Comparison of ENCODE assay signal across 11 cellular contexts in genomic region chr16:35188288-35189155, GRCh38.
DNase-seq lines count a peak whose midpoint lies in the region; ATAC-seq, FAIRE-seq and TF ChIP-seq lines count a peak whose summit lies in the region.
"Had no signal": no experiment of that assay in that cellular context is flagged by ENCODE, and none has a peak within 500 bp of the region (broad histone marks: within the 10 kb centered on the region; RNA-seq: fewer than 3 reads in every experiment).

No MANE protein-coding gene starts in this region.

- intact Hi-C loops in activated CD4-positive, alpha-beta T cell treated with anti-CD3 and anti-CD28 coated beads, Interleukin-2, amount 10 ng/mL, durations not matched to agents 24 days and 14 days (cut with micrococcal nuclease): no loop called here
- intact Hi-C loops in sciatic nerve (cut with DNase I): no loop called here

- no peaks in the 10 kb centered on the region for H3K27me3 ChIP-seq in bronchial epithelial cell (ENCODE audit: control insufficient read depth, insufficient read depth, low read length)

- peaks cover 15% of the 10 kb centered on the region for H3K9me3 Mint-ChIP-seq in activated CD4-positive, alpha-beta T cell treated with anti-CD3 and anti-CD28 coated beads, Interleukin-2, amount 10 ng/mL, durations not matched to agents 24 days and 14 days
- H3K9me3 Mint-ChIP-seq in mesothelial cell of epicardium: peaks cover 29% of the 10 kb centered on the region

- no peaks in the 10 kb centered on the region for H3K27me3 Mint-ChIP-seq in activated CD4-positive, alpha-beta T cell treated with anti-CD3 and anti-CD28 coated beads, Interleukin-2, amount 10 ng/mL, durations not matched to agents 24 days and 14 days
- H3K27me3 Mint-ChIP-seq in mesothelial cell of epicardium (ENCODE audit: low read depth): no peaks in the 10 kb centered on the region
- H3K27me3 Mint-ChIP-seq: activated naive CD8-positive, alpha-beta T cell treated with anti-CD3 and anti-CD28 coated beads, Interleukin-2, amount 10 ng/mL, durations not matched to agents 7 days and 5 days had no signal

- no peak for FAIRE-seq in bronchial epithelial cell (lab: Jason Lieb, UNC)

- H3K36me3 ChIP-seq in bronchial epithelial cell (ENCODE audit: control insufficient read depth, insufficient read depth, low read length): no peaks in the 10 kb centered on the region

- TF ChIP-seq CTCF in bronchial epithelial cell (IDR thresholded peaks at IDR 0.05; ENCODE audit: insufficient read depth, low read length, severe bottlenecking) (no peak), mesothelial cell of epicardium (IDR thresholded peaks at IDR 0.05; ENCODE audit: unreplicated experiment) (no peak)

- H3K4me3 Mint-ChIP-seq in activated CD4-positive, alpha-beta T cell treated with anti-CD3 and anti-CD28 coated beads, Interleukin-2, amount 10 ng/mL, durations not matched to agents 24 days and 14 days: no peak overlapping the region
- H3K4me3 Mint-ChIP-seq in mesothelial cell of epicardium: no peak overlapping the region
- H3K4me3 Mint-ChIP-seq: activated naive CD8-positive, alpha-beta T cell treated with anti-CD3 and anti-CD28 coated beads, Interleukin-2, amount 10 ng/mL, durations not matched to agents 7 days and 5 days had no signal

- ATAC-seq in sciatic nerve (peak; percentile 36), HG03108 (IDR thresholded peaks at IDR 0.05; ENCODE audit: unreplicated experiment) (no peak)

- H3K36me3 Mint-ChIP-seq in activated CD4-positive, alpha-beta T cell treated with anti-CD3 and anti-CD28 coated beads, Interleukin-2, amount 10 ng/mL, durations not matched to agents 24 days and 14 days (ENCODE audit: low read depth): no peaks in the 10 kb centered on the region
- peaks cover 3% of the 10 kb centered on the region for H3K36me3 Mint-ChIP-seq in mesothelial cell of epicardium
- H3K36me3 Mint-ChIP-seq: activated naive CD8-positive, alpha-beta T cell treated with anti-CD3 and anti-CD28 coated beads, Interleukin-2, amount 10 ng/mL, durations not matched to agents 7 days and 5 days had no signal

- peak; percentile 23 for DNase-seq in activated CD4-positive, alpha-beta T cell treated with anti-CD3 and anti-CD28 coated beads, Interleukin-2, amount 10 ng/mL, durations not matched to agents 24 days and 14 days
- no peak for DNase-seq in activated CD4-positive, alpha-beta T cell treated with anti-CD3 and anti-CD28 coated beads for 4 hours
- DNase-seq in NCI-H1930 (lab: John Stamatoyannopoulos, UW) (peak; percentile 33 to 41), bronchial epithelial cell (ENCODE audit: low read depth) (peak; percentile 7), sciatic nerve (ENCODE audit: low spot score) (no peak), LoVo (ENCODE audit: low spot score) (no peak), mesothelial cell of epicardium (ENCODE audit: low spot score in 2 of 2, unreplicated experiment in 2 of 2) (no peak)
- DNase-seq: activated naive CD8-positive, alpha-beta T cell treated with anti-CD3 and anti-CD28 coated beads, Interleukin-2, amount 10 ng/mL, durations not matched to agents 7 days and 5 days; dermis blood vessel endothelial cell; H7 had no signal

- no peak overlapping the region for H3K27ac Mint-ChIP-seq in activated CD4-positive, alpha-beta T cell treated with anti-CD3 and anti-CD28 coated beads, Interleukin-2, amount 10 ng/mL, durations not matched to agents 24 days and 14 days
- no peak overlapping the region for H3K27ac Mint-ChIP-seq in mesothelial cell of epicardium
- H3K27ac Mint-ChIP-seq: activated naive CD8-positive, alpha-beta T cell treated with anti-CD3 and anti-CD28 coated beads, Interleukin-2, amount 10 ng/mL, durations not matched to agents 7 days and 5 days had no signal

- H3K4me3 ChIP-seq in bronchial epithelial cell (ENCODE audit: low read depth, low read length): no peak overlapping the region

- no peaks in the 10 kb centered on the region for H3K4me1 Mint-ChIP-seq in activated CD4-positive, alpha-beta T cell treated with anti-CD3 and anti-CD28 coated beads, Interleukin-2, amount 10 ng/mL, durations not matched to agents 24 days and 14 days
- H3K4me1 Mint-ChIP-seq in mesothelial cell of epicardium: no peaks in the 10 kb centered on the region
- H3K4me1 Mint-ChIP-seq: activated naive CD8-positive, alpha-beta T cell treated with anti-CD3 and anti-CD28 coated beads, Interleukin-2, amount 10 ng/mL, durations not matched to agents 7 days and 5 days had no signal

Comparison
In these comparisons a context has a peak if more than half of its experiments do, and no peak if none do; other contexts are left out.
1. DNase-seq: peak in activated CD4-positive, alpha-beta T cell treated with anti-CD3 and anti-CD28 coated beads, Interleukin-2, amount 10 ng/mL, durations not matched to agents 24 days and 14 days (single experiment), NCI-H1930 (2 of 2) and bronchial epithelial cell (single experiment); none in activated CD4-positive, alpha-beta T cell treated with anti-CD3 and anti-CD28 coated beads for 4 hours (0 of 2), sciatic nerve (single experiment), LoVo (single experiment) and mesothelial cell of epicardium (0 of 2).